Comparison of ENCODE assay signal across 13 cellular contexts in genomic region chr11:86558219-86558618, GRCh38.
DNase-seq lines count a peak whose midpoint lies in the region; ATAC-seq and TF ChIP-seq lines count a peak whose summit lies in the region.
"Had no signal": no experiment of that assay in that cellular context is flagged by ENCODE, and none has a peak within 500 bp of the region (broad histone marks: within the 10 kb centered on the region; RNA-seq: fewer than 3 reads in every experiment).

No MANE protein-coding gene starts in this region.

- TF ChIP-seq CTCF in fibroblast of the aortic adventitia (IDR thresholded peaks at IDR 0.05; ENCODE audit: insufficient read depth, low read length) (no peak), osteocyte (IDR thresholded peaks at IDR 0.05) (no peak)

- no peak overlapping the region for H3K4me3 Mint-ChIP-seq in osteocyte (ENCODE audit: unreplicated experiment)
- no peak overlapping the region for H3K4me3 Mint-ChIP-seq in activated T-cell treated with anti-CD3 and anti-CD28 coated beads, Interleukin-2, amount 50 U/mL, for 24 hours

- DNase-seq in Right ventricle myocardium inferior (ENCODE audit: missing footprints) (no peak), cardiac septum (ENCODE audit: low spot score) (no peak), fibroblast of the aortic adventitia (ENCODE audit: low read depth) (peak; percentile 94), osteocyte (ENCODE audit: extremely low spot score, unreplicated experiment) (no peak), hepatic stellate cell (ENCODE audit: low spot score) (no peak)
- no peak for DNase-seq in activated T-cell treated with anti-CD3 and anti-CD28 coated beads, Interleukin-2, amount 50 U/mL, for 24 hours
- DNase-seq: 8988T; activated CD4-positive, CD25-positive, alpha-beta regulatory T cell treated with anti-CD3 and anti-CD28 coated beads, Interleukin-2, amount 50 U/mL, for 72 hours; anterior cingulate cortex; NCI-H2081 treated with DMSO at 0.1 percent for 48 hours; substantia nigra had no signal

- ATAC-seq in Right ventricle myocardium inferior: peak; percentile 78
- no peak for ATAC-seq in SK-N-SH treated with all-trans-retinoic acid at 6 μM for 48 hours
- ATAC-seq in GM21825 (IDR thresholded peaks at IDR 0.05; ENCODE audit: unreplicated experiment): no peak

- intact Hi-C loops in Right ventricle myocardium inferior (cut with DNase I): loop anchor here (5.0 kb wide), 1 partner anchor 86 kb away; no protein-coding TSS in a partner anchor
- intact Hi-C loops in cardiac septum (cut with DNase I): loop anchor here (5.0 kb wide), 1 partner anchor 76 kb away; no protein-coding TSS in a partner anchor

- H3K27me3 Mint-ChIP-seq in osteocyte (ENCODE audit: unreplicated experiment): no peaks in the 10 kb centered on the region
- H3K27me3 Mint-ChIP-seq in activated T-cell treated with anti-CD3 and anti-CD28 coated beads, Interleukin-2, amount 50 U/mL, for 24 hours: no peaks in the 10 kb centered on the region

- H3K9me3 Mint-ChIP-seq in osteocyte (ENCODE audit: unreplicated experiment): peaks cover 6% of the 10 kb centered on the region
- peaks cover 8% of the 10 kb centered on the region for H3K9me3 Mint-ChIP-seq in activated T-cell treated with anti-CD3 and anti-CD28 coated beads, Interleukin-2, amount 50 U/mL, for 24 hours

- peak overlapping the region; percentile 94 for H3K27ac Mint-ChIP-seq in osteocyte (ENCODE audit: unreplicated experiment)
- no peak overlapping the region for H3K27ac Mint-ChIP-seq in activated T-cell treated with anti-CD3 and anti-CD28 coated beads, Interleukin-2, amount 50 U/mL, for 24 hours

- H3K4me3 ChIP-seq in fibroblast of the aortic adventitia (ENCODE audit: low read depth, low read length): no peak overlapping the region

- peaks cover 20% of the 10 kb centered on the region for H3K4me1 Mint-ChIP-seq in osteocyte (ENCODE audit: unreplicated experiment)
- H3K4me1 Mint-ChIP-seq in activated T-cell treated with anti-CD3 and anti-CD28 coated beads, Interleukin-2, amount 50 U/mL, for 24 hours (ENCODE audit: low read depth): no peaks in the 10 kb centered on the region

- H3K36me3 Mint-ChIP-seq in osteocyte (ENCODE audit: unreplicated experiment): peaks cover 10% of the 10 kb centered on the region
- no peaks in the 10 kb centered on the region for H3K36me3 Mint-ChIP-seq in activated T-cell treated with anti-CD3 and anti-CD28 coated beads, Interleukin-2, amount 50 U/mL, for 24 hours (ENCODE audit: low read depth)

TF ChIP-seq in SK-N-SH treated with all-trans-retinoic acid at 6 μM for 48 hours, 23 proteins besides CTCF, POLR2A, EP300 and RAD21:
- TF ChIP-seq ZNF70 (CRISPR knock-in tag; IDR thresholded peaks at IDR 0.05) (no peak), BACH2 (CRISPR knock-in tag; IDR thresholded peaks at IDR 0.05; ENCODE audit: borderline replicate concordance) (no peak), ARNTL (CRISPR knock-in tag; IDR thresholded peaks at IDR 0.05; ENCODE audit: borderline replicate concordance, low read depth) (no peak), CSDC2 (CRISPR knock-in tag; IDR thresholded peaks at IDR 0.05) (no peak), ZNF8 (CRISPR knock-in tag; IDR thresholded peaks at IDR 0.05) (no peak), TOX (CRISPR knock-in tag; IDR thresholded peaks at IDR 0.05; ENCODE audit: borderline replicate concordance) (no peak), GLIS3 (CRISPR knock-in tag; IDR thresholded peaks at IDR 0.05) (no peak), OSR1 (CRISPR knock-in tag; IDR thresholded peaks at IDR 0.05) (no peak), SNAI2 (CRISPR knock-in tag; IDR thresholded peaks at IDR 0.05) (no peak), ESRRG (CRISPR knock-in tag; IDR thresholded peaks at IDR 0.05) (no peak), ZFP3 (CRISPR knock-in tag; IDR thresholded peaks at IDR 0.05) (no peak), TCF4 (CRISPR knock-in tag; IDR thresholded peaks at IDR 0.05; ENCODE audit: borderline replicate concordance) (no peak), ISL1 (CRISPR knock-in tag; IDR thresholded peaks at IDR 0.05) (no peak), RARB (CRISPR knock-in tag; IDR thresholded peaks at IDR 0.05) (no peak), ZFP30 (CRISPR knock-in tag; IDR thresholded peaks at IDR 0.05) (no peak), ZNF565 (CRISPR knock-in tag; conservative IDR thresholded peaks at IDR 0.05; ENCODE audit: low read depth) (no peak)
- TF ChIP-seq, protein P1, sequence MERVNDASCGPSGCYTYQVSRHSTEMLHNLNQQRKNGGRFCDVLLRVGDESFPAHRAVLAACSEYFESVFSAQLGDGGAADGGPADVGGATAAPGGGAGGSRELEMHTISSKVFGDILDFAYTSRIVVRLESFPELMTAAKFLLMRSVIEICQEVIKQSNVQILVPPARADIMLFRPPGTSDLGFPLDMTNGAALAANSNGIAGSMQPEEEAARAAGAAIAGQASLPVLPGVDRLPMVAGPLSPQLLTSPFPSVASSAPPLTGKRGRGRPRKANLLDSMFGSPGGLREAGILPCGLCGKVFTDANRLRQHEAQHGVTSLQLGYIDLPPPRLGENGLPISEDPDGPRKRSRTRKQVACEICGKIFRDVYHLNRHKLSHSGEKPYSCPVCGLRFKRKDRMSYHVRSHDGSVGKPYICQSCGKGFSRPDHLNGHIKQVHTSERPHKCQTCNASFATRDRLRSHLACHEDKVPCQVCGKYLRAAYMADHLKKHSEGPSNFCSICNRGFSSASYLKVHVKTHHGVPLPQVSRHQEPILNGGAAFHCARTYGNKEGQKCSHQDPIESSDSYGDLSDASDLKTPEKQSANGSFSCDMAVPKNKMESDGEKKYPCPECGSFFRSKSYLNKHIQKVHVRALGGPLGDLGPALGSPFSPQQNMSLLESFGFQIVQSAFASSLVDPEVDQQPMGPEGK (CRISPR knock-in tag; IDR thresholded peaks at IDR 0.05; ENCODE audit: borderline replicate concordance): no peak
- TF ChIP-seq, protein P2, sequence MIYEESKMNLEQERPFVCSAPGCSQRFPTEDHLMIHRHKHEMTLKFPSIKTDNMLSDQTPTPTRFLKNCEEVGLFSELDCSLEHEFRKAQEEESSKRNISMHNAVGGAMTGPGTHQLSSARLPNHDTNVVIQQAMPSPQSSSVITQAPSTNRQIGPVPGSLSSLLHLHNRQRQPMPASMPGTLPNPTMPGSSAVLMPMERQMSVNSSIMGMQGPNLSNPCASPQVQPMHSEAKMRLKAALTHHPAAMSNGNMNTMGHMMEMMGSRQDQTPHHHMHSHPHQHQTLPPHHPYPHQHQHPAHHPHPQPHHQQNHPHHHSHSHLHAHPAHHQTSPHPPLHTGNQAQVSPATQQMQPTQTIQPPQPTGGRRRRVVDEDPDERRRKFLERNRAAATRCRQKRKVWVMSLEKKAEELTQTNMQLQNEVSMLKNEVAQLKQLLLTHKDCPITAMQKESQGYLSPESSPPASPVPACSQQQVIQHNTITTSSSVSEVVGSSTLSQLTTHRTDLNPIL (CRISPR knock-in tag; IDR thresholded peaks at IDR 0.05; ENCODE audit: low read depth): no peak
- TF ChIP-seq, protein P3, sequence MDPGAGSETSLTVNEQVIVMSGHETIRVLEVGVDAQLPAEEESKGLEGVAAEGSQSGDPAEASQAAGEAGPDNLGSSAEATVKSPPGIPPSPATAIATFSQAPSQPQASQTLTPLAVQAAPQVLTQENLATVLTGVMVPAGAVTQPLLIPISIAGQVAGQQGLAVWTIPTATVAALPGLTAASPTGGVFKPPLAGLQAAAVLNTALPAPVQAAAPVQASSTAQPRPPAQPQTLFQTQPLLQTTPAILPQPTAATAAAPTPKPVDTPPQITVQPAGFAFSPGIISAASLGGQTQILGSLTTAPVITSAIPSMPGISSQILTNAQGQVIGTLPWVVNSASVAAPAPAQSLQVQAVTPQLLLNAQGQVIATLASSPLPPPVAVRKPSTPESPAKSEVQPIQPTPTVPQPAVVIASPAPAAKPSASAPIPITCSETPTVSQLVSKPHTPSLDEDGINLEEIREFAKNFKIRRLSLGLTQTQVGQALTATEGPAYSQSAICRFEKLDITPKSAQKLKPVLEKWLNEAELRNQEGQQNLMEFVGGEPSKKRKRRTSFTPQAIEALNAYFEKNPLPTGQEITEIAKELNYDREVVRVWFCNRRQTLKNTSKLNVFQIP (CRISPR knock-in tag; IDR thresholded peaks at IDR 0.05; ENCODE audit: borderline replicate concordance, low read depth): no peak
- TF ChIP-seq, protein P4, sequence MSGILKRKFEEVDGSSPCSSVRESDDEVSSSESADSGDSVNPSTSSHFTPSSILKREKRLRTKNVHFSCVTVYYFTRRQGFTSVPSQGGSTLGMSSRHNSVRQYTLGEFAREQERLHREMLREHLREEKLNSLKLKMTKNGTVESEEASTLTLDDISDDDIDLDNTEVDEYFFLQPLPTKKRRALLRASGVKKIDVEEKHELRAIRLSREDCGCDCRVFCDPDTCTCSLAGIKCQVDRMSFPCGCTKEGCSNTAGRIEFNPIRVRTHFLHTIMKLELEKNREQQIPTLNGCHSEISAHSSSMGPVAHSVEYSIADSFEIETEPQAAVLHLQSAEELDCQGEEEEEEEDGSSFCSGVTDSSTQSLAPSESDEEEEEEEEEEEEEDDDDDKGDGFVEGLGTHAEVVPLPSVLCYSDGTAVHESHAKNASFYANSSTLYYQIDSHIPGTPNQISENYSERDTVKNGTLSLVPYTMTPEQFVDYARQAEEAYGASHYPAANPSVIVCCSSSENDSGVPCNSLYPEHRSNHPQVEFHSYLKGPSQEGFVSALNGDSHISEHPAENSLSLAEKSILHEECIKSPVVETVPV (CRISPR knock-in tag; IDR thresholded peaks at IDR 0.05): no peak
